Comparison of ENCODE assay signal across 16 cellular contexts in genomic region chr7:32048970-32049369, GRCh38. TPM values are rescaled to one million over a fixed set of nuclear protein-coding genes. Genes with fewer than 3 reads are reported as not detected.
DNase-seq lines count a peak whose midpoint lies in the region; ATAC-seq and TF ChIP-seq lines count a peak whose summit lies in the region.
"Had no signal": no experiment of that assay in that cellular context is flagged by ENCODE, and none has a peak within 500 bp of the region (broad histone marks: within the 10 kb centered on the region; RNA-seq: fewer than 3 reads in every experiment).

No MANE protein-coding gene starts in this region.

- no peaks in the 10 kb centered on the region for H3K9me3 ChIP-seq in PC-3 (ENCODE audit: low read length)
- H3K9me3 ChIP-seq: HAP-1 had no signal

- no peaks in the 10 kb centered on the region for H3K27me3 Mint-ChIP-seq in activated T-helper 17 cell treated with anti-CD3 and anti-CD28 coated beads, Interleukin-2, amount 50 U/mL, for 72 hours
- H3K27me3 Mint-ChIP-seq: B cell had no signal

- H3K27me3 ChIP-seq in PC-3 (ENCODE audit: low read length) = no peaks in the 10 kb centered on the region

- H3K79me2 ChIP-seq in PC-3 (ENCODE audit: low read length) = no peaks in the 10 kb centered on the region

- H2AFZ ChIP-seq in PC-3 (ENCODE audit: low read length) = 0 out of 2 replicates have a peak overlapping the region, but pooled peaks have one; percentile 1

- H3K36me3 ChIP-seq in PC-3 (ENCODE audit: low read depth, low read length) = no peaks in the 10 kb centered on the region
- H3K36me3 ChIP-seq: HAP-1 had no signal

- no peak overlapping the region for H3K4me2 ChIP-seq in PC-3 (ENCODE audit: low read length)

- no TSS peak for BruUV-seq in PC-3 (replicated peaks; lab: Mats Ljungman, UMichigan)

- H3K27ac Mint-ChIP-seq in activated T-helper 17 cell treated with anti-CD3 and anti-CD28 coated beads, Interleukin-2, amount 50 U/mL, for 72 hours = no peak overlapping the region
- H3K27ac Mint-ChIP-seq: B cell, natural killer cell had no signal

- H4K20me1 ChIP-seq in PC-3 (ENCODE audit: low read length) = no peaks in the 10 kb centered on the region

- no peaks in the 10 kb centered on the region for H3K4me1 Mint-ChIP-seq in activated T-helper 17 cell treated with anti-CD3 and anti-CD28 coated beads, Interleukin-2, amount 50 U/mL, for 72 hours

- H3F3A ChIP-seq in PC-3 (ENCODE audit: low read length, unreplicated experiment) = no peaks in the 10 kb centered on the region

- peaks cover 6% of the 10 kb centered on the region for H3K9me3 Mint-ChIP-seq in activated T-helper 17 cell treated with anti-CD3 and anti-CD28 coated beads, Interleukin-2, amount 50 U/mL, for 72 hours

- no peak overlapping the region for H3K4me3 ChIP-seq in PC-3 (ENCODE audit: low read length)
- H3K4me3 ChIP-seq: HAP-1 had no signal

- no peak overlapping the region for H3K9ac ChIP-seq in PC-3 (ENCODE audit: low read length)

- H3K9me2 ChIP-seq in PC-3 (replicated peaks; ENCODE audit: low read length) = no peaks in the 10 kb centered on the region

- POLR2A ChIA-PET in PC-3 (lab: Charles Lee; ENCODE audit: unreplicated experiment) = no interaction called here

- no peak overlapping the region for H3K4me3 Mint-ChIP-seq in activated T-helper 17 cell treated with anti-CD3 and anti-CD28 coated beads, Interleukin-2, amount 50 U/mL, for 72 hours
- H3K4me3 Mint-ChIP-seq: B cell, natural killer cell had no signal

- intact Hi-C loops in PC-3 (cut with micrococcal nuclease) = loop anchor here (5.0 kb wide), 1 partner anchor 58 kb away; no protein-coding TSS in a partner anchor

- peaks cover 45% of the 10 kb centered on the region for H3K4me1 ChIP-seq in PC-3 (ENCODE audit: insufficient read depth, low read length)
- H3K4me1 ChIP-seq: HAP-1 had no signal

- H3K36me3 Mint-ChIP-seq in activated T-helper 17 cell treated with anti-CD3 and anti-CD28 coated beads, Interleukin-2, amount 50 U/mL, for 72 hours (ENCODE audit: low read depth) = no peaks in the 10 kb centered on the region
- H3K36me3 Mint-ChIP-seq: natural killer cell had no signal

- ATAC-seq in GM19452 (IDR thresholded peaks at IDR 0.05; ENCODE audit: unreplicated experiment) (peak; percentile 75), HG03135 (IDR thresholded peaks at IDR 0.05; ENCODE audit: unreplicated experiment) (peak; percentile 72), PC-3 (no peak)
- no peak for ATAC-seq in activated T-helper 17 cell treated with anti-CD3 and anti-CD28 coated beads, Interleukin-2, amount 50 U/mL, for 72 hours (replicated peaks)
- ATAC-seq: HepG2, natural killer cell had no signal

- TF ChIP-seq CTCF in PC-3 (conservative IDR thresholded peaks at IDR 0.05; ENCODE audit: low read depth, low read length) = no peak

- CTCF ChIA-PET in PC-3 (lab: Charles Lee) = no interaction called here

- DNase-seq in DMS53 treated with DMSO at 0.1 percent for 48 hours (lab: John Stamatoyannopoulos, UW; ENCODE audit: unreplicated experiment) = peak; percentile 28
- DNase-seq in PC-3 = no peak
- no peak for DNase-seq in NCI-H2196 treated with DMSO at 0.1 percent for 48 hours (lab: John Stamatoyannopoulos, UW; ENCODE audit: unreplicated experiment)
- DNase-seq in NCI-H226 = no peak
- DNase-seq in SHP77 treated with DMSO at 0.1 percent for 48 hours (lab: John Stamatoyannopoulos, UW) = no peak
- DNase-seq: islet precursor cell; natural killer cell; NCI-H2107; Right ventricle myocardium superior; stimulated activated CD4-positive, alpha-beta T cell treated with anti-CD3 and anti-CD28 coated beads, Interleukin-12 subunit alpha, Interleukin-12 subunit beta, amount 100 ng/mL, for 4 hours had no signal

- no peak overlapping the region for H3K27ac ChIP-seq in PC-3 (ENCODE audit: low read length)

RNA-seq across cellular contexts. Expression of gene PDE1C, which starts 21.2 kb away (rescaled TPM):
- 14.1 and 14.4 TPM in 2 replicates for total RNA-seq in PC-3 (2014; rRNA removed)
- total RNA-seq in activated T-helper 17 cell treated with anti-CD3 and anti-CD28 coated beads, Interleukin-2, amount 50 U/mL, for 72 hours = not detected
- total RNA-seq: HepG2, natural killer cell had no signal

Comparison
In these comparisons a context has a peak if more than half of its experiments do, and no peak if none do; other contexts are left out.
1. ATAC-seq: peak in GM19452 (single experiment) and HG03135 (single experiment); none in PC-3 (single experiment) and activated T-helper 17 cell treated with anti-CD3 and anti-CD28 coated beads, Interleukin-2, amount 50 U/mL, for 72 hours (single experiment).
2. RNA of gene PDE1C, which starts 21.2 kb away (total RNA-seq): 14.1 to 14.4 TPM in PC-3; not detected in activated T-helper 17 cell treated with anti-CD3 and anti-CD28 coated beads, Interleukin-2, amount 50 U/mL, for 72 hours; every median in the first group is over 10 times any median in the second.